22 cellular contexts compared by ENCODE assay signal in the genomic region with DNA sequence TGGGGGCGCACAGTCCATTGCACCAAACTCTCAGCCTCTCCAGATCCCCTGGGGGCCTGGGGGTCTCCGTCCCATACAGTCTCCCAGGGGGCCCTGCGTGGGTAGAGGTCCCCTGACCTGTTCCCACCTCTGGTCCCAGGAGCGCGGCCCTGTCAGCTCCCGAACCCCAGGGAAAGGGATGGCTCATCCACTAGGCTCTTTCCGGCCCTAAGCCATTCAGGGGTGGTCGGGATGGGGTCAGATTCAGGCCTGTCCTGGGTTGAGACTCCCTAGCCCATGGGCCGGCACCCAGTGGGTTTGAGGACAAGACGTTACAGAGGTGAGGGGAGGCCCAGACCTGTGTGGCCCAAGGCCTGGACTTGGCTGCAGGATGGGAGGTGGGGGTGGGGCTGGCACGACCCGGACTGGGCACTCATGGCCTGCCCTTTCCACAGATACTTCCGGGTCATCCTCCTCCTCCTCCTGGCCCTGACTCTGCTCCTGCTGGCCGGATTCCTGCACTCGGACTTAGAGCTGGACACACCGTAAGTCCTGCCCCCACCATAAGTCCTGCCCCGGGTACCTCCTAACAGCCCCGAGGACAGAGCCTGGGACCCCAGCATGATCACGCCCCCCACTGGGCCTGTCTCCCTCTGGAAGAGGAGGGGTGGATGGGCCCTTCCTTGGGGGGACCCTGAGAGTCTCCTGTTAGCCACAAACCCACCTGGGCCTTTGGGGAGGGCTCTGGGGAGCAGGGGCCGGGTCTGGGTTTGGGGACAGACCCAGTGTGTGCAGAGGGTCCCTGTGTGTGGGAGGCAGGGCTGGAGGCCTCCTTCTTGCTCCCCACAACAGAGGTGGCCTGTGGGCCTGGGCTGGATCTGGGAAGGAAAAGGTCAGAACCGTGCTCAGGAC. TPM values are rescaled to one million over a fixed set of nuclear protein-coding genes. Genes with fewer than 3 reads are reported as not detected.
DNase-seq lines count a peak whose midpoint lies in the region; ATAC-seq and TF ChIP-seq lines count a peak whose summit lies in the region.
"Had no signal": no experiment of that assay in that cellular context is flagged by ENCODE, and none has a peak within 500 bp of the region (broad histone marks: within the 10 kb centered on the region; RNA-seq: fewer than 3 reads in every experiment).

No MANE protein-coding gene starts in this region.

- no peak overlapping the region for H3K4me3 Mint-ChIP-seq in activated T-cell treated with anti-CD3 and anti-CD28 coated beads, Interleukin-2, amount 50 U/mL, for 72 hours
- H3K4me3 Mint-ChIP-seq: CD4-positive, alpha-beta memory T cell; stimulated activated memory B cell treated with anti-CD40 and anti-IgM and Interleukin-4, amounts not matched to agents 10 μg/mL and 1 μg/mL and 100 μg/mL, for 72 hours had no signal

- in situ Hi-C loops in transverse colon (cut with MboI; ENCODE audit: low pct_ligation_motif_present in 1 of 4, low pct_unique_long_range_greater_than_20kb in 1 of 4, low sequenced_read_pairs in 3 of 4): no loop called here

- H3K4me1 Mint-ChIP-seq in activated T-cell treated with anti-CD3 and anti-CD28 coated beads, Interleukin-2, amount 50 U/mL, for 72 hours (ENCODE audit: low read depth): peaks cover 5% of the 10 kb centered on the region

- H3K4me1 ChIP-seq in right cardiac atrium (ENCODE audit: control insufficient read depth, insufficient read depth, low read length): no peaks in the 10 kb centered on the region
- peaks cover 19 to 56% (median 49%) of the 10 kb centered on the region in 4 donors for H3K4me1 ChIP-seq in transverse colon

- no peaks in the 10 kb centered on the region for H3K9me3 ChIP-seq in right cardiac atrium (ENCODE audit: control insufficient read depth, low read length)
- no peaks in the 10 kb centered on the region for H3K9me3 ChIP-seq in transverse colon
- H3K9me3 ChIP-seq: esophagus squamous epithelium had no signal

- TF ChIP-seq EP300 in transverse colon (IDR thresholded peaks at IDR 0.05; ENCODE audit: low read depth): no peak

- TF ChIP-seq CTCF in transverse colon (IDR thresholded peaks at IDR 0.05): no peak

- H3K36me3 ChIP-seq in transverse colon: no peaks in the 10 kb centered on the region
- H3K36me3 ChIP-seq: brain microvascular endothelial cell, esophagus squamous epithelium had no signal

- H3K4me3 ChIP-seq in right cardiac atrium (ENCODE audit: low read length) (no peak overlapping the region), transverse colon (no peak overlapping the region)
- H3K4me3 ChIP-seq: esophagus squamous epithelium, smooth muscle cell had no signal

- DNase-seq in activated T-cell treated with anti-CD3 and anti-CD28 coated beads, Interleukin-2, amount 50 U/mL, for 1 hour: peak; percentile 12
- no peak for DNase-seq in activated T-cell treated with anti-CD3 and anti-CD28 coated beads, Interleukin-2, amount 50 U/mL, for 72 hours
- DNase-seq in HuH-7 (ENCODE audit: low spot score): peak; percentile 3
- DNase-seq in right cardiac atrium: peak; percentile 8 to 35 (median 31)
- DNase-seq in transverse colon: peak; percentile 9
- DNase-seq: brain microvascular endothelial cell; CD4-positive, alpha-beta memory T cell; esophagus squamous epithelium; NCI-H187; NCI-H446; nucleus accumbens; SIG-M5; trophoblast cell had no signal

- ATAC-seq in activated T-cell treated with anti-CD3 and anti-CD28 coated beads, Interleukin-2, amount 50 U/mL, for 72 hours (replicated peaks in 1 of 2): no peak
- ATAC-seq in right cardiac atrium (no peak), GM18520 (IDR thresholded peaks at IDR 0.05; ENCODE audit: unreplicated experiment) (no peak), HG03280 (IDR thresholded peaks at IDR 0.05; ENCODE audit: unreplicated experiment) (no peak), HG03520 (IDR thresholded peaks at IDR 0.05; ENCODE audit: unreplicated experiment) (no peak)
- ATAC-seq: activated CD4-positive, CD25-positive, alpha-beta regulatory T cell treated with anti-CD3 and anti-CD28 coated beads, Interleukin-2, amount 50 U/mL, for 24 hours; activated naive CD4-positive, alpha-beta T cell treated with anti-CD3 and anti-CD28 coated beads, Interleukin-2, amount 50 U/mL, for 72 hours; HCT116; stimulated activated memory B cell treated with anti-CD40 and anti-IgM and Interleukin-4, amounts not matched to agents 10 μg/mL and 1 μg/mL and 100 μg/mL, for 72 hours had no signal

- WGBS in right cardiac atrium: 91% methylated on average over 21 of the region's 21 CpGs
- 81% methylated on average over 15 of the region's 21 CpGs; no CpG with 5 or more reads in 1 of the 2 donors for WGBS in transverse colon (ENCODE audit: low coverage in 1 of 2), 2 donors

- no peak overlapping the region for H3K27ac Mint-ChIP-seq in activated T-cell treated with anti-CD3 and anti-CD28 coated beads, Interleukin-2, amount 50 U/mL, for 72 hours
- H3K27ac Mint-ChIP-seq: activated naive CD4-positive, alpha-beta T cell treated with anti-CD3 and anti-CD28 coated beads, Interleukin-2, amount 50 U/mL, for 72 hours; CD4-positive, alpha-beta memory T cell; stimulated activated memory B cell treated with anti-CD40 and anti-IgM and Interleukin-4, amounts not matched to agents 10 μg/mL and 1 μg/mL and 100 μg/mL, for 72 hours had no signal

- H3K27me3 Mint-ChIP-seq in activated T-cell treated with anti-CD3 and anti-CD28 coated beads, Interleukin-2, amount 50 U/mL, for 72 hours (ENCODE audit: low read depth): peaks cover 5% of the 10 kb centered on the region
- H3K27me3 Mint-ChIP-seq: CD4-positive, alpha-beta memory T cell had no signal

- intact Hi-C loops in right cardiac atrium (cut with DNase I): no loop called here
- intact Hi-C loops in transverse colon (cut with DNase I; ENCODE audit: low total_unique reads): loop anchor here (1.0 kb wide), 1 partner anchor 13 kb away; no protein-coding TSS in a partner anchor

- no peaks in the 10 kb centered on the region for H3K36me3 Mint-ChIP-seq in activated T-cell treated with anti-CD3 and anti-CD28 coated beads, Interleukin-2, amount 50 U/mL, for 72 hours (ENCODE audit: insufficient read depth in 2 of 2)
- H3K36me3 Mint-ChIP-seq: activated naive CD4-positive, alpha-beta T cell treated with anti-CD3 and anti-CD28 coated beads, Interleukin-2, amount 50 U/mL, for 72 hours; CD4-positive, alpha-beta memory T cell; stimulated activated memory B cell treated with anti-CD40 and anti-IgM and Interleukin-4, amounts not matched to agents 10 μg/mL and 1 μg/mL and 100 μg/mL, for 72 hours had no signal

- no peak for TF ChIP-seq POLR2A in transverse colon (IDR thresholded peaks at IDR 0.05)

- H3K9me3 Mint-ChIP-seq in activated T-cell treated with anti-CD3 and anti-CD28 coated beads, Interleukin-2, amount 50 U/mL, for 72 hours: no peaks in the 10 kb centered on the region
- H3K9me3 Mint-ChIP-seq: activated naive CD4-positive, alpha-beta T cell treated with anti-CD3 and anti-CD28 coated beads, Interleukin-2, amount 50 U/mL, for 72 hours; CD4-positive, alpha-beta memory T cell; stimulated activated memory B cell treated with anti-CD40 and anti-IgM and Interleukin-4, amounts not matched to agents 10 μg/mL and 1 μg/mL and 100 μg/mL, for 72 hours had no signal

- H3K27me3 ChIP-seq in right cardiac atrium (ENCODE audit: control insufficient read depth, insufficient read depth): no peaks in the 10 kb centered on the region
- peaks cover 14% of the 10 kb centered on the region for H3K27me3 ChIP-seq in transverse colon
- H3K27me3 ChIP-seq: brain microvascular endothelial cell had no signal

- H3K27ac ChIP-seq in right cardiac atrium (ENCODE audit: low read length): no peak overlapping the region
- peak overlapping the region in 3 of 4 donors; percentile 82 to 87 (median 85) for H3K27ac ChIP-seq in transverse colon
- H3K27ac ChIP-seq: brain microvascular endothelial cell, esophagus squamous epithelium had no signal

RNA-seq across cellular contexts. Expression of gene NEU4, which starts 10.1 kb away (rescaled TPM):
- 1 to 10 TPM in 1 of 2 donors, under 1 TPM in 1; 0.37 to 1.4 TPM for total RNA-seq in activated T-cell treated with anti-CD3 and anti-CD28 coated beads, Interleukin-2, amount 50 U/mL, for 72 hours
- 1 to 10 TPM in 1 of 4 donors, under 1 TPM in 2, not detected in 1; 0.17 to 1.4 (median 0.84) TPM for total RNA-seq in right cardiac atrium
- polyA plus RNA-seq in right cardiac atrium: 0.68 TPM
- total RNA-seq in transverse colon: 100 to 1,000 TPM in 2 of 4 donors, 10 to 100 TPM in 2; 58.1 to 195 (median 93.9) TPM
- total RNA-seq: esophagus squamous epithelium, M059J, smooth muscle cell had no signal

RNA-seq across cellular contexts. Expression of gene GAL3ST2, which starts 22.3 kb away (rescaled TPM):
- under 1 TPM; 0.53 to 0.82 TPM for total RNA-seq in activated T-cell treated with anti-CD3 and anti-CD28 coated beads, Interleukin-2, amount 50 U/mL, for 72 hours
- total RNA-seq in right cardiac atrium (under 1 TPM in 2 of 4 donors, not detected in 2; 0.23 to 0.29 TPM), transverse colon (100 to 1,000 TPM in 1 of 4 donors, 10 to 100 TPM in 3; 50.8 to 364 (median 76.0) TPM)
- polyA plus RNA-seq in right cardiac atrium: 0.09 TPM
- total RNA-seq: M059J, smooth muscle cell had no signal

RNA-seq across cellular contexts. Expression of gene PDCD1, which starts 59.8 kb away (rescaled TPM):
- total RNA-seq in activated T-cell treated with anti-CD3 and anti-CD28 coated beads, Interleukin-2, amount 50 U/mL, for 72 hours: 10 to 100 TPM; 15.7 to 23.0 TPM
- 1 to 10 TPM; 5.2 to 6.8 (median 5.4) TPM for total RNA-seq in right cardiac atrium
- polyA plus RNA-seq in right cardiac atrium: 7.4 TPM
- total RNA-seq in transverse colon: under 1 TPM in 2 of 4 donors, not detected in 2; 0.55 to 0.64 TPM
- total RNA-seq: M059J, smooth muscle cell had no signal
- polyA plus RNA-seq: smooth muscle cell had no signal

Comparison
In these comparisons a context has a peak if more than half of its experiments do, and no peak if none do; other contexts are left out.
1. DNase-seq: peak in activated T-cell treated with anti-CD3 and anti-CD28 coated beads, Interleukin-2, amount 50 U/mL, for 1 hour (single experiment), HuH-7 (single experiment), right cardiac atrium (3 of 3) and transverse colon (single experiment); none in activated T-cell treated with anti-CD3 and anti-CD28 coated beads, Interleukin-2, amount 50 U/mL, for 72 hours (0 of 2).
2. RNA of gene NEU4, which starts 10.1 kb away (total RNA-seq): 58.1 to 195 TPM in transverse colon; 0.37 to 1.4 TPM in activated T-cell treated with anti-CD3 and anti-CD28 coated beads, Interleukin-2, amount 50 U/mL, for 72 hours and 0.17 to 1.4 TPM in right cardiac atrium; every median in the first group is over 10 times any median in the second.
3. RNA of gene GAL3ST2, which starts 22.3 kb away (total RNA-seq): 50.8 to 364 TPM in transverse colon; 0.53 to 0.82 TPM in activated T-cell treated with anti-CD3 and anti-CD28 coated beads, Interleukin-2, amount 50 U/mL, for 72 hours and 0.23 to 0.29 TPM in right cardiac atrium; every median in the first group is over 10 times any median in the second.